In the genomic region with DNA sequence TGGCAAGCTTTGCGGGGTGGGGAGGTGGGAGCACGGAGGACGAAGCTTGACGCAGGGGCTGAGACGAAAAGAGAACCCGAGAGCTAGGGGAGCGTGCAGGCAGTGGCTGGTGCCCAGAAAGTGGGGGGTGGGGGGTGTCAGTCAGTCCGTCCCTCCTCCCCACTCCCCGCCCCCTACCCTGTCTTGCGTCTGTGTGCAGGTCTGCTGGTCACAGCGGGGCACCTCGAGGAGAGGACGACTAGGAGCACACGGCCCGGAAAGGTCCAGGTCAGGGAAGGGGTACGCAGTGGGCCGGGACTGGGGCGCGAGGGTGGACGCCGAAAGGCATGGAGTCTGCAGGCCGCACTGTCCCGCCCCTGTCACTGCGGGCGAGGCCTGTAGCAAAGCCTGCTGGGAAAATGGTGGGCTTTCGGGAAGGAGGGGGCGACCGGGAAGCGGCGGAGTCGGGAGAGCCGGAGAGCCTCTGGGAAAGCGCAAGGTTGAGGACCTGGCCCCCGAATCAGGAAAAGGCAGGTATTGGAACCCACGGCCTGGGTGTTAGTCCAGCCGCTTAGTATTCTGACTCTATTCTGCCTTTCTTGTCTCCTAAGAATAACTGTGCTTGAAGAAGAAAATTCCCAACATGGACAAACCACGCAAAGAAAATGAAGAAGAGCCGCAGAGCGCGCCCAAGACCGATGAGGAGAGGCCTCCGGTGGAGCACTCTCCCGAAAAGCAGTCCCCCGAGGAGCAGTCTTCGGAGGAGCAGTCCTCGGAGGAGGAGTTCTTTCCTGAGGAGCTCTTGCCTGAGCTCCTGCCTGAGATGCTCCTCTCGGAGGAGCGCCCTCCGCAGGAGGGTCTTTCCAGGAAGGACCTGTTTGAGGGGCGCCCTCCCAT, we compare ENCODE assay signal across 8 cellular contexts. TPM values are rescaled to one million over a fixed set of nuclear protein-coding genes. Genes with fewer than 3 reads are reported as not detected.
DNase-seq lines count a peak whose midpoint lies in the region; ATAC-seq lines count a peak whose summit lies in the region.

No MANE protein-coding gene starts in this region.

- no peaks in the 10 kb centered on the region for H3K9me3 ChIP-seq in NT2/D1 (ENCODE audit: insufficient read depth, low read length)

- DNase-seq in ACHN (peak; percentile 65), NT2/D1 (ENCODE audit: low read depth, low spot score) (peak; percentile 74), Right ventricle myocardium superior (peak; percentile 76), occipital lobe (lab: John Stamatoyannopoulos, UW) (peak; percentile 44)
- DNase-seq in activated naive CD8-positive, alpha-beta T cell treated with anti-CD3 and anti-CD28 coated beads, Interleukin-2, amount 50 U/mL, for 24 hours = peak; percentile 17

- H3K9me3 Mint-ChIP-seq in activated naive CD8-positive, alpha-beta T cell treated with anti-CD3 and anti-CD28 coated beads, Interleukin-2, amount 50 U/mL, for 24 hours = no peaks in the 10 kb centered on the region

- peak overlapping the region; percentile 74 for H3K4me3 ChIP-seq in NT2/D1 (ENCODE audit: insufficient read length, low read depth)

- peak overlapping the region; percentile 64 for H3K27ac Mint-ChIP-seq in activated naive CD8-positive, alpha-beta T cell treated with anti-CD3 and anti-CD28 coated beads, Interleukin-2, amount 50 U/mL, for 24 hours

- intact Hi-C loops in Right ventricle myocardium superior (cut with DNase I) = no loop called here

- H3K36me3 ChIP-seq in NT2/D1 (ENCODE audit: insufficient read depth, insufficient read length, low read length) = peaks cover 3% of the 10 kb centered on the region

- H3K27me3 Mint-ChIP-seq in activated naive CD8-positive, alpha-beta T cell treated with anti-CD3 and anti-CD28 coated beads, Interleukin-2, amount 50 U/mL, for 24 hours = no peaks in the 10 kb centered on the region

- H3K36me3 Mint-ChIP-seq in activated naive CD8-positive, alpha-beta T cell treated with anti-CD3 and anti-CD28 coated beads, Interleukin-2, amount 50 U/mL, for 24 hours (ENCODE audit: low read depth) = peaks cover 2% of the 10 kb centered on the region

- in situ Hi-C loops in ACHN (cut with HindIII; ENCODE audit: low pct_ligation_motif_present, low pct_unique_long_range_greater_than_20kb, low sequenced_read_pairs) = no loop called here

- no peaks in the 10 kb centered on the region for H3K27me3 ChIP-seq in NT2/D1 (ENCODE audit: insufficient read depth, insufficient read length)

- peak overlapping the region; percentile 87 for H3K4me3 Mint-ChIP-seq in activated naive CD8-positive, alpha-beta T cell treated with anti-CD3 and anti-CD28 coated beads, Interleukin-2, amount 50 U/mL, for 24 hours

- H3K4me1 Mint-ChIP-seq in activated naive CD8-positive, alpha-beta T cell treated with anti-CD3 and anti-CD28 coated beads, Interleukin-2, amount 50 U/mL, for 24 hours = peaks cover 16% of the 10 kb centered on the region

- ATAC-seq in GM18511 (IDR thresholded peaks at IDR 0.05; ENCODE audit: unreplicated experiment) (peak; percentile 52), HG03565 (IDR thresholded peaks at IDR 0.05; ENCODE audit: unreplicated experiment) (peak; percentile 10), Right ventricle myocardium superior (ENCODE audit: poor library complexity) (peak; percentile 96), GM19397 (IDR thresholded peaks at IDR 0.05; ENCODE audit: unreplicated experiment) (no peak)
- ATAC-seq in activated naive CD8-positive, alpha-beta T cell treated with anti-CD3 and anti-CD28 coated beads, Interleukin-2, amount 50 U/mL, for 24 hours = peak; percentile 55

- H3K4me1 ChIP-seq in NT2/D1 (ENCODE audit: insufficient read depth, insufficient read length) = peaks cover 5% of the 10 kb centered on the region

- peak overlapping the region; percentile 75 for H3K9ac ChIP-seq in NT2/D1 (ENCODE audit: insufficient read length, low read depth)

RNA-seq across cellular contexts. Expression of gene TCEAL1, which starts 0.8 kb away (rescaled TPM):
- 19.2 TPM for total RNA-seq in Right ventricle myocardium superior
- total RNA-seq in occipital lobe = 57.2 TPM

RNA-seq across cellular contexts. Expression of gene TCEAL3, which starts 21.8 kb away (rescaled TPM):
- total RNA-seq in Right ventricle myocardium superior (14.8 TPM), occipital lobe (11.5 TPM)

RNA-seq across cellular contexts. Expression of gene TCEAL4, which starts 44.2 kb away (rescaled TPM):
- total RNA-seq in Right ventricle myocardium superior (57.3 TPM), occipital lobe (44.9 TPM)

RNA-seq across cellular contexts. Expression of gene MORF4L2, which starts 57.0 kb away (rescaled TPM):
- total RNA-seq in Right ventricle myocardium superior (160 TPM), occipital lobe (345 TPM)

Comparison
In these comparisons a context has a peak if more than half of its experiments do, and no peak if none do; other contexts are left out.
1. DNase-seq: peak in every context shown above with its lines; median percentile 76 in Right ventricle myocardium superior; 74 in NT2/D1; 65 in ACHN; 44 in occipital lobe; 17 in activated naive CD8-positive, alpha-beta T cell treated with anti-CD3 and anti-CD28 coated beads, Interleukin-2, amount 50 U/mL, for 24 hours.